19 cellular contexts compared by ENCODE assay signal in the genomic region with DNA sequence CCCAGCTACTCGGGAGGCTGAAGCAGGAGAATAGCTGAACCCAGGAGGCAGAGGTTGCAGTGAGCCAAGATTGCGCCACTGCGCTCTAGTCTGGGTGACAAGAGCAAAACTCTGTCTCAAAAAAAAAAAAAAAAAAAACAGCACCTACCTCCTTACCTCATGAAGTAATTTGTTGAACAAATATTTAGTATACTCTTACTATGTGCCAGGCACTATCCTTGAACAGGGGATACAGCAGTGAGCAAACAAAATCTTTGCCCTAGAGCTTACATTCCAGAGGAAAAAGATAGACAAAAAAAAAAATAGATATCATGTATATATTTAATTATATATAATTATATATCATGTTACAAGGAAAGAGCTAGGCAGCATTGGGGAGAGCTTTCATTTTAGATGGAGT. TPM values are rescaled to one million over a fixed set of nuclear protein-coding genes. Genes with fewer than 3 reads are reported as not detected.
DNase-seq lines count a peak whose midpoint lies in the region; ATAC-seq and TF ChIP-seq lines count a peak whose summit lies in the region.
"Had no signal": no experiment of that assay in that cellular context is flagged by ENCODE, and none has a peak within 500 bp of the region (broad histone marks: within the 10 kb centered on the region; RNA-seq: fewer than 3 reads in every experiment).

No MANE protein-coding gene starts in this region.

- DNase-seq in DMS53 (lab: John Stamatoyannopoulos, UW), result peak; percentile 9
- DNase-seq in DMS53 treated with DMSO at 0.1 percent for 48 hours (lab: John Stamatoyannopoulos, UW; ENCODE audit: unreplicated experiment), result no peak
- no peak for DNase-seq in dorsolateral prefrontal cortex
- DNase-seq in natural killer cell treated with Interleukin-12 subunit alpha and Interleukin-12 subunit beta and Interleukin-15 and Interleukin-18, amount 100 ng/mL, for 72 hours (ENCODE audit: low spot score), result no peak
- no peak for DNase-seq in DMS114 treated with DMSO at 0.1 percent for 48 hours (lab: John Stamatoyannopoulos, UW; ENCODE audit: unreplicated experiment)
- DNase-seq in upper lobe of right lung, result no peak
- DNase-seq in activated effector memory CD4-positive, alpha-beta T cell treated with Interleukin-2 at 50 U/mL for 16 hours, result no peak
- no peak for DNase-seq in breast epithelium (ENCODE audit: low spot score in 2 of 2)
- DNase-seq: COR-L47, KG1, NCI-H1105 treated with DMSO at 0.1 percent for 48 hours, NCI-H187, NCI-H2227 treated with DMSO at 0.1 percent for 48 hours, NCI-H524, PC-3, RPMI8226, SHP77 treated with DMSO at 0.1 percent for 48 hours, SK-N-SH had no signal

- H3K27ac Mint-ChIP-seq in natural killer cell treated with Interleukin-12 subunit alpha and Interleukin-12 subunit beta and Interleukin-15 and Interleukin-18, amount 100 ng/mL, for 72 hours, result peak overlapping the region in 1 of 2 donors; percentile 89

- peaks cover 0 to 2% of the 10 kb centered on the region in 2 donors for H3K27me3 Mint-ChIP-seq in natural killer cell treated with Interleukin-12 subunit alpha and Interleukin-12 subunit beta and Interleukin-15 and Interleukin-18, amount 100 ng/mL, for 72 hours

- H3K27me3 ChIP-seq in dorsolateral prefrontal cortex (no peaks in the 10 kb centered on the region), upper lobe of right lung (no peaks in the 10 kb centered on the region), breast epithelium (no peaks in the 10 kb centered on the region)

- no peak overlapping the region for H3K4me3 ChIP-seq in dorsolateral prefrontal cortex
- H3K4me3 ChIP-seq in upper lobe of right lung, result no peak overlapping the region
- H3K4me3 ChIP-seq in breast epithelium, result no peak overlapping the region

- H3K9me3 ChIP-seq in upper lobe of right lung (no peaks in the 10 kb centered on the region), breast epithelium (no peaks in the 10 kb centered on the region)
- H3K9me3 ChIP-seq: SK-N-SH had no signal

- H3K36me3 ChIP-seq in upper lobe of right lung (no peaks in the 10 kb centered on the region), breast epithelium (no peaks in the 10 kb centered on the region)

- ATAC-seq in natural killer cell treated with Interleukin-12 subunit alpha and Interleukin-12 subunit beta and Interleukin-15 and Interleukin-18, amount 100 ng/mL, for 72 hours, result no peak
- ATAC-seq in upper lobe of right lung, result no peak
- ATAC-seq: PC-3 had no signal

- no peak for TF ChIP-seq POLR2A in breast epithelium (IDR thresholded peaks at IDR 0.05)

- H3K27ac ChIP-seq in dorsolateral prefrontal cortex (peak overlapping the region in 38 of 59 donors; percentile 6 to 98 (median 92)), upper lobe of right lung (no peak overlapping the region), breast epithelium (no peak overlapping the region)
- H3K27ac ChIP-seq: 22Rv1 had no signal

- TF ChIP-seq CTCF in dorsolateral prefrontal cortex (IDR thresholded peaks at IDR 0.05 in 54 of 56, conservative IDR thresholded peaks at IDR 0.05 in 2 of 56; ENCODE audit: low read depth in 1 of 56, partially characterized antibody in 56 of 56), result no peak
- no peak for TF ChIP-seq CTCF in upper lobe of right lung (IDR thresholded peaks at IDR 0.05)
- TF ChIP-seq CTCF in breast epithelium (IDR thresholded peaks at IDR 0.05), result no peak

- no peaks in the 10 kb centered on the region for H3K9me3 Mint-ChIP-seq in natural killer cell treated with Interleukin-12 subunit alpha and Interleukin-12 subunit beta and Interleukin-15 and Interleukin-18, amount 100 ng/mL, for 72 hours

- intact Hi-C loops in dorsolateral prefrontal cortex (cut with DNase I), result no loop called here
- intact Hi-C loops in upper lobe of right lung (cut with DNase I), result no loop called here
- intact Hi-C loops in breast epithelium (cut with DNase I; ENCODE audit: low total_unique reads), result no loop called here

- peaks cover 45 to 50% of the 10 kb centered on the region in 2 donors for H3K4me1 Mint-ChIP-seq in natural killer cell treated with Interleukin-12 subunit alpha and Interleukin-12 subunit beta and Interleukin-15 and Interleukin-18, amount 100 ng/mL, for 72 hours (ENCODE audit: low read depth in 2 of 2)

- H3K4me1 ChIP-seq in upper lobe of right lung, result peaks cover 8% of the 10 kb centered on the region
- H3K4me1 ChIP-seq in breast epithelium, result no peaks in the 10 kb centered on the region

- H3K4me3 Mint-ChIP-seq in natural killer cell treated with Interleukin-12 subunit alpha and Interleukin-12 subunit beta and Interleukin-15 and Interleukin-18, amount 100 ng/mL, for 72 hours, result peak overlapping the region; percentile 5

- H3K36me3 Mint-ChIP-seq in natural killer cell treated with Interleukin-12 subunit alpha and Interleukin-12 subunit beta and Interleukin-15 and Interleukin-18, amount 100 ng/mL, for 72 hours, result no peaks in the 10 kb centered on the region

RNA-seq across cellular contexts. Expression of gene HERPUD2, which starts 36.4 kb away (rescaled TPM):
- 10 to 100 TPM; 24.1 to 66.9 (median 36.4) TPM for total RNA-seq in dorsolateral prefrontal cortex
- total RNA-seq in natural killer cell treated with Interleukin-12 subunit alpha and Interleukin-12 subunit beta and Interleukin-15 and Interleukin-18, amount 100 ng/mL, for 72 hours, result 10 to 100 TPM; 36.8 to 40.4 TPM
- 32.6 TPM for total RNA-seq in upper lobe of right lung
- total RNA-seq in breast epithelium, result 10 to 100 TPM; 31.1 to 39.7 (median 35.4) TPM

Comparison
In these comparisons a context has a peak if more than half of its experiments do, and no peak if none do; other contexts are left out.
1. H3K27ac ChIP-seq: peak in dorsolateral prefrontal cortex (38 of 59); none in upper lobe of right lung (single experiment) and breast epithelium (0 of 2).